ENCODE assay signal across 1 cellular context in genomic region chr2:26887142-26887541, GRCh38.
TF ChIP-seq lines count a peak whose summit lies in the region.

No MANE protein-coding gene starts in this region.

TF ChIP-seq in K562, 482 proteins besides CTCF, POLR2A, EP300 and RAD21:
- TF ChIP-seq ZSCAN29 (IDR thresholded peaks at IDR 0.05): no peak
- no peak for TF ChIP-seq NR2F6 (CRISPR knock-in tag; IDR thresholded peaks at IDR 0.05)
- peak; percentile 76; the same call in 1 of the 2 replicates for TF ChIP-seq SPI1 (IDR thresholded peaks at IDR 0.05; ENCODE audit: borderline replicate concordance, low read depth, low read length)
- no peak for TF ChIP-seq ZNF197 (CRISPR knock-in tag; IDR thresholded peaks at IDR 0.05; ENCODE audit: low read depth)
- TF ChIP-seq MLX (CRISPR knock-in tag; conservative IDR thresholded peaks at IDR 0.05): no peak
